Comparison of ENCODE assay signal across 15 cellular contexts in genomic region chr2:96109931-96110511, GRCh38. TPM values are rescaled to one million over a fixed set of nuclear protein-coding genes. Genes with fewer than 3 reads are reported as not detected.
DNase-seq lines count a peak whose midpoint lies in the region; ATAC-seq, FAIRE-seq and TF ChIP-seq lines count a peak whose summit lies in the region.
"Had no signal": no experiment of that assay in that cellular context is flagged by ENCODE, and none has a peak within 500 bp of the region (broad histone marks: within the 10 kb centered on the region; RNA-seq: fewer than 3 reads in every experiment).

No MANE protein-coding gene starts in this region.

- H4K91ac ChIP-seq in H1 (replicated peaks; ENCODE audit: insufficient read length, low read length): peak overlapping the region; percentile 26

- no peak overlapping the region for H3K4me2 ChIP-seq in HepG2 (ENCODE audit: low read depth, low read length)
- H3K4me2 ChIP-seq in H1 (ENCODE audit: insufficient read depth in 1 of 2, low read depth in 2 of 2, low read length in 2 of 2): no peak overlapping the region
- no peak overlapping the region for H3K4me2 ChIP-seq in osteoblast (ENCODE audit: insufficient read depth, low read length)

- H2BK15ac ChIP-seq in H1 (ENCODE audit: low read length): peak overlapping the region; percentile 25; the same call in 1 of the 2 replicates

- BruUV-seq in HepG2 (replicated peaks; lab: Mats Ljungman, UMichigan): no TSS peak

- H3K4me3 ChIP-seq in right lobe of liver: no peak overlapping the region
- H3K4me3 ChIP-seq in HepG2 (replicated peaks in 1 of 3; ENCODE audit: insufficient read depth in 1 of 3, low read depth in 2 of 3, low read length in 3 of 3): no peak overlapping the region
- H3K4me3 ChIP-seq in H1 (ENCODE audit: extremely low read depth in 1 of 4, insufficient read depth in 2 of 4, low read depth in 3 of 4, low read length in 4 of 4): no peak overlapping the region
- H3K4me3 ChIP-seq in osteoblast (ENCODE audit: insufficient read depth, low read length): no peak overlapping the region
- H3K4me3 ChIP-seq: GM23338, K562 had no signal

- H3K18ac ChIP-seq in H1 (ENCODE audit: extremely low read depth, low read length): no peak overlapping the region; the same call in 1 of the 2 replicates

- H3K4ac ChIP-seq in H1 (replicated peaks; ENCODE audit: insufficient read length, low read depth, low read length): no peak overlapping the region

- DNase-seq in right lobe of liver: peak in 2 of 3 donors; percentile 8 to 39
- no peak for DNase-seq in HepG2 (ENCODE audit: low spot score)
- DNase-seq in H1 (ENCODE audit: low read depth in 1 of 2, low spot score in 2 of 2): no peak
- DNase-seq in osteoblast (ENCODE audit: insufficient read length, low spot score, missing footprints): peak; percentile 64
- no peak for DNase-seq in GOT3 (lab: John Stamatoyannopoulos, UW)
- no peak for DNase-seq in stimulated activated CD4-positive, alpha-beta T cell treated with anti-CD3 and anti-CD28 coated beads, Interleukin-2, amount 100 ng/mL, for 48 hours
- DNase-seq in islet precursor cell: no peak
- DNase-seq: HFFc6, NCI-H1436 treated with DMSO at 0.1 percent for 48 hours, NCI-H2081, NCI-H510A treated with DMSO at 0.1 percent for 48 hours had no signal

- H3K36me3 ChIP-seq in right lobe of liver: no peaks in the 10 kb centered on the region
- H3K36me3 ChIP-seq in HepG2 (replicated peaks in 1 of 2; ENCODE audit: control insufficient read depth in 1 of 2, insufficient read depth in 2 of 2, low read length in 2 of 2): no peaks in the 10 kb centered on the region
- H3K36me3 ChIP-seq in H1 (ENCODE audit: control insufficient read depth in 2 of 4, insufficient read depth in 4 of 4, low read length in 3 of 4): no peaks in the 10 kb centered on the region
- no peaks in the 10 kb centered on the region for H3K36me3 ChIP-seq in osteoblast (ENCODE audit: insufficient read depth, low read length)

- ATAC-seq in right lobe of liver (no peak), HepG2 (no peak)
- ATAC-seq: K562 had no signal

- H3K14ac ChIP-seq in H1 (ENCODE audit: insufficient read length): no peak overlapping the region

- H3K9ac ChIP-seq in HepG2 (ENCODE audit: insufficient read depth, low read depth, low read length): no peak overlapping the region
- no peak overlapping the region for H3K9ac ChIP-seq in H1 (replicated peaks in 1 of 4; ENCODE audit: extremely low read depth in 1 of 4, low read depth in 3 of 4, low read length in 3 of 4)

- H3K4me1 ChIP-seq in right lobe of liver (no peaks in the 10 kb centered on the region), HepG2 (ENCODE audit: insufficient read depth, low read length) (peaks cover 30% of the 10 kb centered on the region), H1 (replicated peaks in 1 of 4; ENCODE audit: control insufficient read depth in 3 of 4, insufficient read depth in 4 of 4, low read length in 3 of 4) (peaks cover 0 to 25% (median 17%) of the 10 kb centered on the region in 4 experiments; a peak in 6 of 7 replicates), osteoblast (ENCODE audit: insufficient read depth, low read length) (no peaks in the 10 kb centered on the region)

- no peak overlapping the region for H4K5ac ChIP-seq in H1 (ENCODE audit: insufficient read length, low read depth, low read length)

- H3K23me2 ChIP-seq in H1 (ENCODE audit: low read depth, low read length): peaks cover 2% of the 10 kb centered on the region; the same call in 1 of the 2 replicates

- no peaks in the 10 kb centered on the region for H3K27me3 ChIP-seq in right lobe of liver
- H3K27me3 ChIP-seq in HepG2 (ENCODE audit: control insufficient read depth in 1 of 2, insufficient read depth in 2 of 2, low read length in 2 of 2): peaks cover 5 to 12% of the 10 kb centered on the region in 2 experiments; a peak in 3 of 5 replicates
- H3K27me3 ChIP-seq in H1 (replicated peaks in 1 of 4; ENCODE audit: control insufficient read depth in 3 of 4, extremely low read depth in 1 of 4, insufficient read depth in 3 of 4, low read length in 3 of 4): peaks cover 0 to 4% (median under 1%) of the 10 kb centered on the region in 4 experiments; a peak in 3 of 7 replicates
- H3K27me3 ChIP-seq in osteoblast (ENCODE audit: insufficient read depth, low read length): peaks cover 14% of the 10 kb centered on the region

- H3K27ac ChIP-seq in right lobe of liver (no peak overlapping the region), HepG2 (ENCODE audit: extremely low read length, insufficient read depth, low read length) (no peak overlapping the region), H1 (ENCODE audit: low read depth, low read length) (no peak overlapping the region), osteoblast (ENCODE audit: low read depth, low read length) (no peak overlapping the region)
- H3K27ac ChIP-seq: HL-60 had no signal

- TF ChIP-seq RAD21 in HepG2 (CRISPR knock-in tag; IDR thresholded peaks at IDR 0.05): no peak
- TF ChIP-seq RAD21 in H1 (IDR thresholded peaks at IDR 0.05 in 1 of 2, conservative IDR thresholded peaks at IDR 0.05 in 1 of 2; ENCODE audit: low read depth in 2 of 2, low read length in 2 of 2): no peak

- H4K20me1 ChIP-seq in HepG2 (ENCODE audit: insufficient read depth, low read length) (no peaks in the 10 kb centered on the region), H1 (replicated peaks in 1 of 2; ENCODE audit: control insufficient read depth in 1 of 2, insufficient read depth in 2 of 2, low read length in 2 of 2) (no peaks in the 10 kb centered on the region), osteoblast (ENCODE audit: insufficient read depth, low read length) (no peaks in the 10 kb centered on the region)

- H2AK5ac ChIP-seq in H1 (ENCODE audit: low read depth, low read length): no peak overlapping the region

- H2BK12ac ChIP-seq in H1 (ENCODE audit: low read depth, low read length): peak overlapping the region; percentile 86; the same call in 1 of the 2 replicates

- TF ChIP-seq EP300 in HepG2 (IDR thresholded peaks at IDR 0.05; ENCODE audit: low read depth in 2 of 2, low read length in 2 of 2) (no peak), HepG2 (CRISPR knock-in tag; IDR thresholded peaks at IDR 0.05; ENCODE audit: borderline replicate concordance) (no peak), H1 (IDR thresholded peaks at IDR 0.05; ENCODE audit: borderline replicate concordance in 1 of 2, low read depth in 2 of 2, low read length in 2 of 2) (no peak)

- 80% methylated on average over 1 of the region's 3 CpGs for WGBS in right lobe of liver (ENCODE audit: insufficient coverage, low coverage, low lambda C conversion rate, missing lambda C conversion rate)
- WGBS in HepG2 (ENCODE audit: low lambda C conversion rate): 52% methylated on average over 2 of the region's 3 CpGs
- WGBS in H1 (ENCODE audit: extremely low coverage in 1 of 2, insufficient coverage in 1 of 2, insufficient read length in 1 of 2, insufficient replicate concordance in 2 of 2, low coverage in 1 of 2, low lambda C conversion rate in 2 of 2, missing lambda C conversion rate in 1 of 2), 2 experiments: 92% methylated on average over 2 of the region's 3 CpGs; no CpG with 5 or more reads in 1 of the 2 experiments

- H3K9me3 ChIP-seq in right lobe of liver: no peaks in the 10 kb centered on the region
- no peaks in the 10 kb centered on the region for H3K9me3 ChIP-seq in HepG2 (ENCODE audit: low read length)
- H3K9me3 ChIP-seq in H1 (ENCODE audit: insufficient read depth in 2 of 2, low read depth in 1 of 2, low read length in 1 of 2): peaks cover 4 to 9% of the 10 kb centered on the region in 2 experiments
- H3K9me3 ChIP-seq in osteoblast (ENCODE audit: low read depth, low read length): peaks cover 5% of the 10 kb centered on the region

- no peaks in the 10 kb centered on the region for H3K79me1 ChIP-seq in H1 (ENCODE audit: low read depth, low read length)

- H2AFZ ChIP-seq in HepG2 (ENCODE audit: low read length): no peak overlapping the region
- no peak overlapping the region for H2AFZ ChIP-seq in H1 (ENCODE audit: low read length)
- no peak overlapping the region for H2AFZ ChIP-seq in osteoblast (ENCODE audit: low read length)
- H2AFZ ChIP-seq: GM23338 had no signal

- CTCF ChIA-PET in HepG2 (lab: Yijun Ruan, JAX; ENCODE audit: low intra/inter-chr PET ratio, low total read pairs): no interaction called here
- CTCF ChIA-PET in H1 (lab: Charles Lee; ENCODE audit: partially characterized antibody): interaction anchor here (0.8 to 3.1 kb wide), 6 partner anchors 9 to 124 kb away, joined by 3 to 18 read pairs (median 4); no protein-coding TSS in a partner anchor

- H3K79me2 ChIP-seq in HepG2 (ENCODE audit: insufficient read depth, low read length): no peaks in the 10 kb centered on the region
- H3K79me2 ChIP-seq in H1 (ENCODE audit: control insufficient read depth in 1 of 2, insufficient read depth in 2 of 2, low read length in 2 of 2): no peaks in the 10 kb centered on the region
- H3K79me2 ChIP-seq in osteoblast (ENCODE audit: insufficient read depth, low read length): no peaks in the 10 kb centered on the region

- peak overlapping the region; percentile 29; the same call in 1 of the 2 replicates for H4K8ac ChIP-seq in H1 (ENCODE audit: extremely low read depth, insufficient read depth, low read length)

- TF ChIP-seq CTCF in right lobe of liver (IDR thresholded peaks at IDR 0.05): no peak
- TF ChIP-seq CTCF in HepG2 (CRISPR knock-in tag; IDR thresholded peaks at IDR 0.05): no peak
- no peak for TF ChIP-seq CTCF in H1 (IDR thresholded peaks at IDR 0.05; ENCODE audit: control extremely low read depth in 1 of 3, insufficient read depth in 1 of 3, low read depth in 1 of 3, low read length in 3 of 3)
- no peak for TF ChIP-seq CTCF in osteoblast (IDR thresholded peaks at IDR 0.05; ENCODE audit: extremely low read depth, low read depth, low read length)

- H3K56ac ChIP-seq in H1 (replicated peaks; ENCODE audit: insufficient read length, low read depth, low read length): no peak overlapping the region

- H3K23ac ChIP-seq in H1 (ENCODE audit: insufficient read length): no peak overlapping the region

- H2BK20ac ChIP-seq in H1 (ENCODE audit: low read length): 0 out of 2 replicates have a peak overlapping the region, but pooled peaks have one; percentile 32

- no peak overlapping the region for H2BK120ac ChIP-seq in H1 (replicated peaks; ENCODE audit: low read depth, low read length)

- intact Hi-C loops in right lobe of liver (cut with DNase I): no loop called here
- intact Hi-C loops in HepG2 (cut with micrococcal nuclease; ENCODE audit: unreplicated experiment): loop anchor here (10.0 kb wide), 2 partner anchors 45 to 85 kb away; no protein-coding TSS in a partner anchor

- POLR2A ChIA-PET in HepG2 (lab: Yijun Ruan, JAX) (no interaction called here), H1 (lab: Charles Lee; ENCODE audit: partially characterized antibody) (interaction anchor here (0.6 to 1.7 kb wide), 2 partner anchors 8 to 115 kb away, joined by 4 to 5 read pairs; no protein-coding TSS in a partner anchor)

- in situ Hi-C loops in HepG2 (cut with HindIII; ENCODE audit: extremely low pct_ligation_motif_present, low pct_unique_long_range_greater_than_20kb): loop anchor here (25.0 kb wide), 2 partner anchors 98 to 273 kb away; no protein-coding TSS in a partner anchor

- 0 out of 2 replicates have a peak overlapping the region, but pooled peaks have one; percentile 62 for H2BK5ac ChIP-seq in H1 (ENCODE audit: low read depth, low read length)

- TF ChIP-seq POLR2A in right lobe of liver (IDR thresholded peaks at IDR 0.05) (no peak), HepG2 (IDR thresholded peaks at IDR 0.05; ENCODE audit: insufficient read depth in 1 of 2, low read depth in 2 of 2, low read length in 2 of 2) (no peak), H1 (IDR thresholded peaks at IDR 0.05; ENCODE audit: control extremely low read depth in 1 of 2, low read depth in 2 of 2, low read length in 2 of 2) (no peak)

- FAIRE-seq in HepG2 (lab: Jason Lieb, UNC) (no peak), H1 (lab: Jason Lieb, UNC) (no peak)
- FAIRE-seq: K562 had no signal

RNA-seq across cellular contexts. Expression of gene ADRA2B, which starts 6.3 kb away (rescaled TPM):
- total RNA-seq in right lobe of liver (1 to 10 TPM; 1.7 to 8.1 (median 3.2) TPM), HepG2 (2016; rRNA removed; fragmentation: Illumina TruSeq; extraction: Trizol) (not detected in 2 replicates), osteoblast (under 0.01 TPM in 1 of 2 replicates, not detected in the other)
- total RNA-seq in HepG2 (2016; cell fraction: cytosol; rRNA removed; fragmentation: Illumina TruSeq; extraction: Trizol; ENCODE audit: low read depth): not detected in 2 replicates
- total RNA-seq in HepG2 (2016; cell fraction: insoluble cytoplasmic fraction; rRNA removed; fragmentation: Illumina TruSeq; extraction: Trizol): not detected in 2 replicates
- not detected in 2 replicates for total RNA-seq in HepG2 (2016; cell fraction: membrane; rRNA removed; fragmentation: Illumina TruSeq; extraction: Trizol)
- not detected in 2 replicates for total RNA-seq in HepG2 (2016; cell fraction: nucleus; rRNA removed; fragmentation: Illumina TruSeq; extraction: Trizol)
- polyA plus RNA-seq in HepG2 (2011; rRNA removed) (not detected in 2 replicates), H1 (2011; rRNA removed) (5.8 and 8.3 TPM in 2 replicates)
- polyA plus RNA-seq in HepG2 (2011; cell fraction: cytosol; rRNA removed): not detected in 2 replicates
- polyA plus RNA-seq in HepG2 (2011; cell fraction: nucleus; rRNA removed): 0.10 TPM in 1 of 2 replicates, not detected in the other
- not detected in 2 replicates for polyA plus RNA-seq in HepG2 (2012)
- polyA plus RNA-seq in HepG2 (2016; cell fraction: cytosol; fragmentation: Illumina TruSeq; extraction: Trizol; ENCODE audit: low read depth): not detected in 2 replicates
- polyA plus RNA-seq in HepG2 (2016; cell fraction: insoluble cytoplasmic fraction; fragmentation: Illumina TruSeq; extraction: Trizol; ENCODE audit: low read depth): not detected in 2 replicates
- not detected in 2 replicates for polyA plus RNA-seq in HepG2 (2016; cell fraction: membrane; fragmentation: Illumina TruSeq; extraction: Trizol; ENCODE audit: low read depth)
- not detected in 2 replicates for polyA plus RNA-seq in HepG2 (2016; cell fraction: nucleus; fragmentation: Illumina TruSeq; extraction: Trizol; ENCODE audit: insufficient read depth, low read depth)
- 0.07 TPM in 1 of 2 replicates, not detected in the other for polyA minus RNA-seq in HepG2 (2011; rRNA and poly(A)+ RNA removed; ENCODE audit: low replicate concordance)
- polyA minus RNA-seq in HepG2 (2011; cell fraction: cytosol; rRNA and poly(A)+ RNA removed): not detected in 2 replicates
- not detected in 2 replicates for polyA minus RNA-seq in HepG2 (2011; cell fraction: nucleus; rRNA and poly(A)+ RNA removed)
- 6.5 and 6.6 TPM in 2 replicates for total RNA-seq in H1 (2021; fragmentation: NEBNext Ultra II Directional; extraction: Animal tissue kit (Norgen Biotek cat#: 25700))
- 6.6 TPM for polyA plus RNA-seq in H1 (2011; cell fraction: cytosol; rRNA removed)
- 14.4 TPM for polyA plus RNA-seq in H1 (2011; cell fraction: nucleus; rRNA removed)
- polyA plus RNA-seq in H1 (2012, experiment 1 of 2): 3.3 to 6.4 TPM (median 5.3 TPM) in 4 replicates
- 4.8 TPM for polyA plus RNA-seq in H1 (2012, experiment 2 of 2)
- polyA plus RNA-seq in H1 (2013, experiment 1 of 2): 3.7 TPM
- polyA plus RNA-seq in H1 (2013, experiment 2 of 2): 4.0 TPM
- 4.4 and 4.9 TPM in 2 replicates for polyA minus RNA-seq in H1 (2011; rRNA and poly(A)+ RNA removed)
- polyA minus RNA-seq in H1 (2011; cell fraction: cytosol; rRNA and poly(A)+ RNA removed): 6.7 TPM
- 6.8 TPM for polyA minus RNA-seq in H1 (2011; cell fraction: nucleus; rRNA and poly(A)+ RNA removed)
- total RNA-seq: HFFc6, K562 had no signal
- polyA plus RNA-seq: BJ, K562 had no signal

RNA-seq across cellular contexts. Expression of gene ASTL, which starts 28.3 kb away (rescaled TPM):
- total RNA-seq in right lobe of liver: not detected
- total RNA-seq in HepG2 (2016; rRNA removed; fragmentation: Illumina TruSeq; extraction: Trizol): not detected in 2 replicates
- total RNA-seq in HepG2 (2016; cell fraction: cytosol; rRNA removed; fragmentation: Illumina TruSeq; extraction: Trizol; ENCODE audit: low read depth): not detected in 2 replicates
- not detected in 2 replicates for total RNA-seq in HepG2 (2016; cell fraction: insoluble cytoplasmic fraction; rRNA removed; fragmentation: Illumina TruSeq; extraction: Trizol)
- not detected in 2 replicates for total RNA-seq in HepG2 (2016; cell fraction: membrane; rRNA removed; fragmentation: Illumina TruSeq; extraction: Trizol)
- total RNA-seq in HepG2 (2016; cell fraction: nucleus; rRNA removed; fragmentation: Illumina TruSeq; extraction: Trizol): not detected in 2 replicates
- not detected in 2 replicates for polyA plus RNA-seq in HepG2 (2011; rRNA removed)
- polyA plus RNA-seq in HepG2 (2011; cell fraction: cytosol; rRNA removed): not detected in 2 replicates
- not detected in 2 replicates for polyA plus RNA-seq in HepG2 (2011; cell fraction: nucleus; rRNA removed)
- polyA plus RNA-seq in HepG2 (2012): not detected in 2 replicates
- not detected in 2 replicates for polyA plus RNA-seq in HepG2 (2016; cell fraction: cytosol; fragmentation: Illumina TruSeq; extraction: Trizol; ENCODE audit: low read depth)
- polyA plus RNA-seq in HepG2 (2016; cell fraction: insoluble cytoplasmic fraction; fragmentation: Illumina TruSeq; extraction: Trizol; ENCODE audit: low read depth): not detected in 2 replicates
- not detected in 2 replicates for polyA plus RNA-seq in HepG2 (2016; cell fraction: membrane; fragmentation: Illumina TruSeq; extraction: Trizol; ENCODE audit: low read depth)
- polyA plus RNA-seq in HepG2 (2016; cell fraction: nucleus; fragmentation: Illumina TruSeq; extraction: Trizol; ENCODE audit: insufficient read depth, low read depth): not detected in 2 replicates
- 1.6 TPM in 1 of 2 replicates, not detected in the other for polyA minus RNA-seq in HepG2 (2011; rRNA and poly(A)+ RNA removed; ENCODE audit: low replicate concordance)
- polyA minus RNA-seq in HepG2 (2011; cell fraction: cytosol; rRNA and poly(A)+ RNA removed): not detected in 2 replicates
- polyA minus RNA-seq in HepG2 (2011; cell fraction: nucleus; rRNA and poly(A)+ RNA removed): not detected in 2 replicates
- 0.60 and 0.75 TPM in 2 replicates for total RNA-seq in H1 (2021; fragmentation: NEBNext Ultra II Directional; extraction: Animal tissue kit (Norgen Biotek cat#: 25700))
- polyA plus RNA-seq in H1 (2011; rRNA removed): 1.4 and 2.2 TPM in 2 replicates
- 1.4 TPM for polyA plus RNA-seq in H1 (2011; cell fraction: cytosol; rRNA removed)
- 2.5 TPM for polyA plus RNA-seq in H1 (2011; cell fraction: nucleus; rRNA removed)
- polyA plus RNA-seq in H1 (2012, experiment 1 of 2): 0.28 to 1.2 TPM (median 0.73 TPM) in 4 replicates
- polyA plus RNA-seq in H1 (2012, experiment 2 of 2): 0.54 TPM
- polyA plus RNA-seq in H1 (2013, experiment 1 of 2): 0.67 TPM
- polyA plus RNA-seq in H1 (2013, experiment 2 of 2): 0.46 TPM
- 1.2 and 1.6 TPM in 2 replicates for polyA minus RNA-seq in H1 (2011; rRNA and poly(A)+ RNA removed)
- polyA minus RNA-seq in H1 (2011; cell fraction: cytosol; rRNA and poly(A)+ RNA removed): 1.8 TPM
- polyA minus RNA-seq in H1 (2011; cell fraction: nucleus; rRNA and poly(A)+ RNA removed): 1.8 TPM
- not detected in 2 replicates for total RNA-seq in osteoblast
- total RNA-seq: GM23338, K562 had no signal
- polyA plus RNA-seq: BJ, K562 had no signal

RNA-seq across cellular contexts. Expression of gene DUSP2, which starts 35.2 kb away (rescaled TPM):
- total RNA-seq in right lobe of liver (1 to 10 TPM in 5 of 6 experiments, under 1 TPM in 1; 0.44 to 2.5 (median 1.2) TPM), HepG2 (2016; rRNA removed; fragmentation: Illumina TruSeq; extraction: Trizol) (not detected in 2 replicates), osteoblast (2.7 and 3.3 TPM in 2 replicates)
- not detected in 2 replicates for total RNA-seq in HepG2 (2016; cell fraction: cytosol; rRNA removed; fragmentation: Illumina TruSeq; extraction: Trizol; ENCODE audit: low read depth)
- not detected in 2 replicates for total RNA-seq in HepG2 (2016; cell fraction: insoluble cytoplasmic fraction; rRNA removed; fragmentation: Illumina TruSeq; extraction: Trizol)
- not detected in 2 replicates for total RNA-seq in HepG2 (2016; cell fraction: membrane; rRNA removed; fragmentation: Illumina TruSeq; extraction: Trizol)
- not detected in 2 replicates for total RNA-seq in HepG2 (2016; cell fraction: nucleus; rRNA removed; fragmentation: Illumina TruSeq; extraction: Trizol)
- polyA plus RNA-seq in HepG2 (2011; rRNA removed) (not detected in 2 replicates), H1 (2011; rRNA removed) (10.4 and 11.7 TPM in 2 replicates)
- 0.04 TPM in 1 of 2 replicates, not detected in the other for polyA plus RNA-seq in HepG2 (2011; cell fraction: cytosol; rRNA removed)
- 0.12 and 0.18 TPM in 2 replicates for polyA plus RNA-seq in HepG2 (2011; cell fraction: nucleus; rRNA removed)
- not detected in 2 replicates for polyA plus RNA-seq in HepG2 (2012)
- polyA plus RNA-seq in HepG2 (2016; cell fraction: cytosol; fragmentation: Illumina TruSeq; extraction: Trizol; ENCODE audit: low read depth): not detected in 2 replicates
- polyA plus RNA-seq in HepG2 (2016; cell fraction: insoluble cytoplasmic fraction; fragmentation: Illumina TruSeq; extraction: Trizol; ENCODE audit: low read depth): not detected in 2 replicates
- polyA plus RNA-seq in HepG2 (2016; cell fraction: membrane; fragmentation: Illumina TruSeq; extraction: Trizol; ENCODE audit: low read depth): not detected in 2 replicates
- not detected in 2 replicates for polyA plus RNA-seq in HepG2 (2016; cell fraction: nucleus; fragmentation: Illumina TruSeq; extraction: Trizol; ENCODE audit: insufficient read depth, low read depth)
- polyA minus RNA-seq in HepG2 (2011; rRNA and poly(A)+ RNA removed; ENCODE audit: low replicate concordance): 103 TPM in 1 of 2 replicates, not detected in the other
- 0.69 and 1.3 TPM in 2 replicates for polyA minus RNA-seq in HepG2 (2011; cell fraction: cytosol; rRNA and poly(A)+ RNA removed)
- polyA minus RNA-seq in HepG2 (2011; cell fraction: nucleus; rRNA and poly(A)+ RNA removed): 0.25 and 0.52 TPM in 2 replicates
- 8.7 and 10.1 TPM in 2 replicates for total RNA-seq in H1 (2021; fragmentation: NEBNext Ultra II Directional; extraction: Animal tissue kit (Norgen Biotek cat#: 25700))
- 8.4 TPM for polyA plus RNA-seq in H1 (2011; cell fraction: cytosol; rRNA removed)
- 21.7 TPM for polyA plus RNA-seq in H1 (2011; cell fraction: nucleus; rRNA removed)
- 5.9 to 8.2 TPM (median 7.6 TPM) in 4 replicates for polyA plus RNA-seq in H1 (2012, experiment 1 of 2)
- 9.0 TPM for polyA plus RNA-seq in H1 (2012, experiment 2 of 2)
- 3.6 TPM for polyA plus RNA-seq in H1 (2013, experiment 1 of 2)
- polyA plus RNA-seq in H1 (2013, experiment 2 of 2): 3.2 TPM
- polyA minus RNA-seq in H1 (2011; rRNA and poly(A)+ RNA removed): 5.5 and 5.9 TPM in 2 replicates
- polyA minus RNA-seq in H1 (2011; cell fraction: cytosol; rRNA and poly(A)+ RNA removed): 5.7 TPM
- 26.8 TPM for polyA minus RNA-seq in H1 (2011; cell fraction: nucleus; rRNA and poly(A)+ RNA removed)

Comparison
In these comparisons a context has a peak if more than half of its experiments do, and no peak if none do; other contexts are left out.
1. DNase-seq: peak in right lobe of liver (2 of 3) and osteoblast (single experiment); none in HepG2 (single experiment), H1 (0 of 2), GOT3 (single experiment), stimulated activated CD4-positive, alpha-beta T cell treated with anti-CD3 and anti-CD28 coated beads, Interleukin-2, amount 100 ng/mL, for 48 hours (0 of 2) and islet precursor cell (single experiment).